In the genomic region with DNA sequence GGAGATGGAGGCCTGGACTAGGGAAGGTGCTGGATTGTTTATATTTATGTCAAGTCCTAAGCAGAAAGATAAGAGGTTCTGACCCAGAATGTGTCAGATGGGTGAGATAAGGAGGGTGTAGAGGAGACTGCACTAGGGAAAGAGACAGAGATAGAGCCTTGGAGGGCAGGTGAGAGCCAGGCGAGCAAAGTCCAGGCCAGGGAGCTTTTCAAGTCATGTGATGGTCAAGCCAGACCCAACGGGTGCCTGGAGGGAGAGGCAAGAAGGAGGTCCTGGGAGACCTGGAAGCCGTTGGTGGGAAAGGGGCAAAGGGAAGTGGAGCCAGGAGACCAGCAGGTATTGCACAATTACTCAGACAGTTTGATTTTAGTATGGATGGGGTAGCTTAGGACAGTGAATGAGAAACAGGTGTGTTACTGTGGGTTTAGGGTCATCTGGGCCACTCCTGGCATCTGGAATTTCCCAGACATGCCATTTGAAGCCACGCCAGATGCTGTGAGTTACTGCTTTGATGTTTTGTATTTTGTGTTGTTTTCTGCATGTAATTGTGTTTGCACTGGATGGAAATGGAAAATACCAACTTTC, we compare ENCODE assay signal across 18 cellular contexts. TPM values are rescaled to one million over a fixed set of nuclear protein-coding genes. Genes with fewer than 3 reads are reported as not detected.
DNase-seq lines count a peak whose midpoint lies in the region; ATAC-seq, FAIRE-seq and TF ChIP-seq lines count a peak whose summit lies in the region.
"Had no signal": no experiment of that assay in that cellular context is flagged by ENCODE, and none has a peak within 500 bp of the region (broad histone marks: within the 10 kb centered on the region; RNA-seq: fewer than 3 reads in every experiment).

No MANE protein-coding gene starts in this region.

- H3K23ac ChIP-seq in H1 (ENCODE audit: insufficient read length), result no peak overlapping the region

- no peaks in the 10 kb centered on the region; the same call in 1 of the 2 replicates for H3K23me2 ChIP-seq in H1 (ENCODE audit: low read depth, low read length)

- H3K27me3 Mint-ChIP-seq in activated naive CD4-positive, alpha-beta T cell treated with anti-CD3 and anti-CD28 coated beads for 36 hours (ENCODE audit: low read depth), result no peaks in the 10 kb centered on the region

- H3K4me3 ChIP-seq in H1 (ENCODE audit: extremely low read depth in 1 of 4, insufficient read depth in 2 of 4, low read depth in 3 of 4, low read length in 4 of 4) (no peak overlapping the region), psoas muscle (no peak overlapping the region)
- H3K4me3 ChIP-seq: left ventricle myocardium inferior, upper lobe of right lung had no signal

- no peak for DNase-seq in activated naive CD4-positive, alpha-beta T cell treated with anti-CD3 and anti-CD28 coated beads for 36 hours
- no peak for DNase-seq in activated naive CD4-positive, alpha-beta T cell treated with Interleukin-2 at 50 U/mL for 16 hours
- DNase-seq in NCI-H69 (lab: John Stamatoyannopoulos, UW), result peak; percentile 48
- no peak for DNase-seq in H1 (ENCODE audit: low read depth in 1 of 2, low spot score in 2 of 2)
- no peak for DNase-seq in psoas muscle
- no peak for DNase-seq in NCI-H1930 (lab: John Stamatoyannopoulos, UW)
- DNase-seq in NCI-H748 treated with DMSO at 0.1 percent for 48 hours (lab: John Stamatoyannopoulos, UW), result no peak
- DNase-seq: activated CD4-positive, alpha-beta T cell treated with anti-CD3 and anti-CD28 coated beads, Interleukin-2, amount 50 U/mL, for 48 hours; activated gamma-delta T cell; effector CD4-positive, alpha-beta T cell; foreskin keratinocyte; left ventricle myocardium inferior; NCI-H1048; SHP77 treated with DMSO at 0.1 percent for 48 hours; stimulated activated CD4-positive, alpha-beta T cell treated with anti-CD3 and anti-CD28 coated beads, Interleukin-4, amount 100 ng/mL, for 1 hour; upper lobe of right lung had no signal

- no peak for FAIRE-seq in H1 (lab: Jason Lieb, UNC)

- no peak overlapping the region for H4K8ac ChIP-seq in H1 (ENCODE audit: extremely low read depth, insufficient read depth, low read length)

- no peak for TF ChIP-seq EP300 in H1 (IDR thresholded peaks at IDR 0.05; ENCODE audit: borderline replicate concordance in 1 of 2, low read depth in 2 of 2, low read length in 2 of 2)

- H3K27ac Mint-ChIP-seq in activated naive CD4-positive, alpha-beta T cell treated with anti-CD3 and anti-CD28 coated beads for 36 hours, result peak overlapping the region; percentile 19

- H3K36me3 Mint-ChIP-seq in activated naive CD4-positive, alpha-beta T cell treated with anti-CD3 and anti-CD28 coated beads for 36 hours (ENCODE audit: low read depth), result peaks cover 25% of the 10 kb centered on the region

- no peak overlapping the region for H3K4me3 Mint-ChIP-seq in activated naive CD4-positive, alpha-beta T cell treated with anti-CD3 and anti-CD28 coated beads for 36 hours

- ATAC-seq in psoas muscle (no peak), GM21360 (IDR thresholded peaks at IDR 0.05; ENCODE audit: unreplicated experiment) (no peak)
- ATAC-seq: foreskin keratinocyte, sciatic nerve, upper lobe of right lung had no signal

- TF ChIP-seq POLR2A in H1 (IDR thresholded peaks at IDR 0.05; ENCODE audit: control extremely low read depth in 1 of 2, low read depth in 2 of 2, low read length in 2 of 2), result peak in 1 of 2 experiments; percentile 9; a peak in 1 of 3 replicates

- peaks cover 58% of the 10 kb centered on the region for H3K4me1 Mint-ChIP-seq in activated naive CD4-positive, alpha-beta T cell treated with anti-CD3 and anti-CD28 coated beads for 36 hours (ENCODE audit: low read depth)

- no peaks in the 10 kb centered on the region for H3K9me3 ChIP-seq in H1 (ENCODE audit: insufficient read depth in 2 of 2, low read depth in 1 of 2, low read length in 1 of 2)
- H3K9me3 ChIP-seq in psoas muscle, result no peaks in the 10 kb centered on the region
- H3K9me3 ChIP-seq: left ventricle myocardium inferior, upper lobe of right lung had no signal

- H2BK15ac ChIP-seq in H1 (ENCODE audit: low read length), result no peak overlapping the region

- H3K79me1 ChIP-seq in H1 (ENCODE audit: low read depth, low read length), result no peaks in the 10 kb centered on the region; the same call in 1 of the 2 replicates

- no peak overlapping the region for H4K5ac ChIP-seq in H1 (ENCODE audit: insufficient read length, low read depth, low read length)

- H3K27me3 ChIP-seq in H1 (replicated peaks in 1 of 4; ENCODE audit: control insufficient read depth in 3 of 4, extremely low read depth in 1 of 4, insufficient read depth in 3 of 4, low read length in 3 of 4) (no peaks in the 10 kb centered on the region), psoas muscle (ENCODE audit: insufficient read depth in 3 of 3, low read length in 2 of 3) (no peaks in the 10 kb centered on the region)
- H3K27me3 ChIP-seq: foreskin keratinocyte, upper lobe of right lung had no signal

- POLR2A ChIA-PET in H1 (lab: Charles Lee; ENCODE audit: partially characterized antibody), result interaction anchor here (0.7 to 4.3 kb wide), 9 partner anchors 8 to 230 kb away, joined by 3 to 30 read pairs (median 4); no protein-coding TSS in a partner anchor

- no peak overlapping the region for H2BK120ac ChIP-seq in H1 (replicated peaks; ENCODE audit: low read depth, low read length)

- peaks cover 0 to 51% (median 14%) of the 10 kb centered on the region in 4 experiments; a peak in 6 of 8 replicates for H3K36me3 ChIP-seq in H1 (ENCODE audit: control insufficient read depth in 2 of 4, insufficient read depth in 4 of 4, low read length in 3 of 4)
- peaks cover 8 to 54% of the 10 kb centered on the region in 2 donors for H3K36me3 ChIP-seq in psoas muscle (ENCODE audit: insufficient read depth in 1 of 2, low read depth in 1 of 2)

- 86% methylated on average over 4 of the region's 4 CpGs; no CpG with 5 or more reads in 1 of the 2 experiments for WGBS in H1 (ENCODE audit: extremely low coverage in 1 of 2, insufficient coverage in 1 of 2, insufficient read length in 1 of 2, insufficient replicate concordance in 2 of 2, low coverage in 1 of 2, low lambda C conversion rate in 2 of 2, missing lambda C conversion rate in 1 of 2), 2 experiments
- 38 to 46% (median 43%) methylated on average over 4 of the region's 4 CpGs for WGBS in psoas muscle, 3 donors

- no peak overlapping the region for H3K4ac ChIP-seq in H1 (replicated peaks; ENCODE audit: insufficient read length, low read depth, low read length)

- H3K4me2 ChIP-seq in H1 (ENCODE audit: insufficient read depth in 1 of 2, low read depth in 2 of 2, low read length in 2 of 2), result no peak overlapping the region

- H3K18ac ChIP-seq in H1 (ENCODE audit: extremely low read depth, low read length), result no peak overlapping the region

- H3K27ac ChIP-seq in H1 (ENCODE audit: low read depth, low read length) (no peak overlapping the region), psoas muscle (peak overlapping the region; percentile 47)
- H3K27ac ChIP-seq: foreskin keratinocyte, left ventricle myocardium inferior, upper lobe of right lung had no signal

- no peak overlapping the region for H2BK5ac ChIP-seq in H1 (ENCODE audit: low read depth, low read length)

- no peak overlapping the region for H2BK12ac ChIP-seq in H1 (ENCODE audit: low read depth, low read length)

- H4K91ac ChIP-seq in H1 (replicated peaks; ENCODE audit: insufficient read length, low read length), result no peak overlapping the region

- no peak overlapping the region for H3K14ac ChIP-seq in H1 (ENCODE audit: insufficient read length)

- H2BK20ac ChIP-seq in H1 (ENCODE audit: low read length), result no peak overlapping the region

- H3K9ac ChIP-seq in H1 (replicated peaks in 1 of 4; ENCODE audit: extremely low read depth in 1 of 4, low read depth in 3 of 4, low read length in 3 of 4), result no peak overlapping the region

- no peak for TF ChIP-seq CTCF in H1 (IDR thresholded peaks at IDR 0.05; ENCODE audit: control extremely low read depth in 1 of 3, insufficient read depth in 1 of 3, low read depth in 1 of 3, low read length in 3 of 3)
- no peak for TF ChIP-seq CTCF in psoas muscle (IDR thresholded peaks at IDR 0.05)

- intact Hi-C loops in activated naive CD4-positive, alpha-beta T cell treated with anti-CD3 and anti-CD28 coated beads for 36 hours (cut with micrococcal nuclease), result no loop called here
- intact Hi-C loops in psoas muscle (cut with DNase I), result loop anchor here in 1 of 2 donors (10.0 kb wide), 1 partner anchor 221 kb away; no protein-coding TSS in a partner anchor

- H2AFZ ChIP-seq in H1 (ENCODE audit: low read length), result no peak overlapping the region

- H3K56ac ChIP-seq in H1 (replicated peaks; ENCODE audit: insufficient read length, low read depth, low read length), result peak overlapping the region; percentile 60

- H4K20me1 ChIP-seq in H1 (replicated peaks in 1 of 2; ENCODE audit: control insufficient read depth in 1 of 2, insufficient read depth in 2 of 2, low read length in 2 of 2), result peaks cover 0 to 3% of the 10 kb centered on the region in 2 experiments

- H3K79me2 ChIP-seq in H1 (ENCODE audit: control insufficient read depth in 1 of 2, insufficient read depth in 2 of 2, low read length in 2 of 2), result peaks cover 12 to 72% of the 10 kb centered on the region in 2 experiments

- peaks cover 0 to 3% (median 0%) of the 10 kb centered on the region in 4 experiments; a peak in 2 of 7 replicates for H3K4me1 ChIP-seq in H1 (replicated peaks in 1 of 4; ENCODE audit: control insufficient read depth in 3 of 4, insufficient read depth in 4 of 4, low read length in 3 of 4)
- peaks cover 56% of the 10 kb centered on the region for H3K4me1 ChIP-seq in psoas muscle
- H3K4me1 ChIP-seq: foreskin keratinocyte had no signal

- CTCF ChIA-PET in activated naive CD4-positive, alpha-beta T cell treated with anti-CD3 and anti-CD28 coated beads for 36 hours (lab: Charles Lee), result interaction anchor here (0.7 to 1.4 kb wide), 2 partner anchors 14 to 225 kb away, joined by 4 read pairs; no protein-coding TSS in a partner anchor
- CTCF ChIA-PET in H1 (lab: Charles Lee; ENCODE audit: partially characterized antibody), result no interaction called here

- no peak for TF ChIP-seq RAD21 in H1 (IDR thresholded peaks at IDR 0.05 in 1 of 2, conservative IDR thresholded peaks at IDR 0.05 in 1 of 2; ENCODE audit: low read depth in 2 of 2, low read length in 2 of 2)

- no peaks in the 10 kb centered on the region for H3K9me3 Mint-ChIP-seq in activated naive CD4-positive, alpha-beta T cell treated with anti-CD3 and anti-CD28 coated beads for 36 hours

- no peak overlapping the region for H2AK5ac ChIP-seq in H1 (ENCODE audit: low read depth, low read length)

RNA-seq across cellular contexts. Expression of a gene that starts 5.0 kb away (rescaled TPM):
- 10 to 100 TPM; 42.8 to 45.8 TPM for total RNA-seq in activated naive CD4-positive, alpha-beta T cell treated with anti-CD3 and anti-CD28 coated beads for 36 hours
- total RNA-seq in H1 (2021; fragmentation: NEBNext Ultra II Directional; extraction: Animal tissue kit (Norgen Biotek cat#: 25700)), result 58.4 and 61.7 TPM in 2 replicates
- polyA plus RNA-seq in H1 (2011; rRNA removed) (36.4 and 39.0 TPM in 2 replicates), psoas muscle (10 to 100 TPM; 31.9 to 80.8 (median 45.4) TPM)
- polyA plus RNA-seq in H1 (2011; cell fraction: cytosol; rRNA removed), result 58.9 TPM
- polyA plus RNA-seq in H1 (2011; cell fraction: nucleus; rRNA removed), result 117 TPM
- 44.2 to 55.7 TPM (median 51.3 TPM) in 4 replicates for polyA plus RNA-seq in H1 (2012, experiment 1 of 2)
- 4.2 TPM for polyA plus RNA-seq in H1 (2012, experiment 2 of 2)
- 75.9 TPM for polyA plus RNA-seq in H1 (2013, experiment 1 of 2)
- 69.4 TPM for polyA plus RNA-seq in H1 (2013, experiment 2 of 2)
- 55.7 and 61.5 TPM in 2 replicates for polyA minus RNA-seq in H1 (2011; rRNA and poly(A)+ RNA removed)
- polyA minus RNA-seq in H1 (2011; cell fraction: cytosol; rRNA and poly(A)+ RNA removed), result 26.3 TPM
- 111 TPM for polyA minus RNA-seq in H1 (2011; cell fraction: nucleus; rRNA and poly(A)+ RNA removed)
- 10 to 100 TPM; 26.2 to 49.0 (median 38.6) TPM for total RNA-seq in psoas muscle

RNA-seq across cellular contexts. Expression of a gene that starts 12.4 kb away (rescaled TPM):
- total RNA-seq in activated naive CD4-positive, alpha-beta T cell treated with anti-CD3 and anti-CD28 coated beads for 36 hours, result 100 to 1,000 TPM; 278 to 292 TPM
- total RNA-seq in H1 (2021; fragmentation: NEBNext Ultra II Directional; extraction: Animal tissue kit (Norgen Biotek cat#: 25700)), result 320 and 337 TPM in 2 replicates
- polyA plus RNA-seq in H1 (2011; rRNA removed) (595 and 689 TPM in 2 replicates), psoas muscle (100 to 1,000 TPM in 1 of 3 donors, 10 to 100 TPM in 2; 25.6 to 170 (median 68.3) TPM)
- polyA plus RNA-seq in H1 (2011; cell fraction: cytosol; rRNA removed), result 655 TPM
- polyA plus RNA-seq in H1 (2011; cell fraction: nucleus; rRNA removed), result 203 TPM
- polyA plus RNA-seq in H1 (2012, experiment 1 of 2), result 286 to 484 TPM (median 379 TPM) in 4 replicates
- 874 TPM for polyA plus RNA-seq in H1 (2012, experiment 2 of 2)
- 200 TPM for polyA plus RNA-seq in H1 (2013, experiment 1 of 2)
- 204 TPM for polyA plus RNA-seq in H1 (2013, experiment 2 of 2)
- polyA minus RNA-seq in H1 (2011; rRNA and poly(A)+ RNA removed), result 251 and 296 TPM in 2 replicates
- 162 TPM for polyA minus RNA-seq in H1 (2011; cell fraction: cytosol; rRNA and poly(A)+ RNA removed)
- polyA minus RNA-seq in H1 (2011; cell fraction: nucleus; rRNA and poly(A)+ RNA removed), result 82.4 TPM
- 10 to 100 TPM in 2 of 4 donors, 1 to 10 TPM in 2; 3.6 to 14.4 (median 10.6) TPM for total RNA-seq in psoas muscle

Comparison
In these comparisons a context has a peak if more than half of its experiments do, and no peak if none do; other contexts are left out.
1. RNA of a gene that starts 12.4 kb away (total RNA-seq): 320 to 337 TPM in H1 and 278 to 292 TPM in activated naive CD4-positive, alpha-beta T cell treated with anti-CD3 and anti-CD28 coated beads for 36 hours; 3.6 to 14.4 TPM in psoas muscle; every median in the first group is over 10 times any median in the second.